Comparison of ENCODE assay signal across 2 cellular contexts in the genomic region with DNA sequence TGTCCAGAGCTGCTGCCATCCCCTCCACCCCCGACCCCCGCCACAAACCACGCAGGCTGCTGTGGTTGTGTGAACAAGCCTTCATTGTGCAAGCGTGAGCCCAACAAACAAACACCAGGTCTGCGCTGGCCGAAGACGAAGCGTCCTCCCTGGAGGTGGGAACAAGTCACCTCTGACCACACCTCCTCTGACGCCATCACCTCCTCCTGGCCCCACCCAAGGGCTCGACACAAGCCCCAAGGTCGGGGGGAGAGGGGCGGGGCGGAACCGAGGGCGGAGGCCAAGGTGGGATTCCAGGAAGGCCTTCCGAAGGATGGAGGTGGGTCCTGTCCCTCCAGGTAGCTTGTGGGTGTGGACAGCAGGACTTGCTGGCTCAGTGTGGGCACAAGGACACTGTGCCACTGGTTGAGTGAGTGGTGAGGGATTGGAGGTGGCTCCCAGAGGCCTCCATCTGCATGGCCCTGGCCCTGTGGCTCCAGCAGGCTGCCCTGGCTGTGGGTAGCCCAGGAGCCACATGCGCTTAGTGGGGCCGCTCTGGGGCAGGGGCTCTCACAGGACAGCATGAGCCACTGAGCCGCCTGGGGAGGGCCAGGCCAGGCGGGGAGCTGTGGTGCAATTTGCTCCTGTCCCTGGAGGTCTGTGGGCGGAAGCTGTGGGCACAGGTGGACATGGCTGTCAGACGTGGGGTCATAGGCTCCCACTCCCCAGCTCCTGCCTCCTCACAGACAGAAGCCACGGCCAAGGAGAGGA.
TF ChIP-seq lines count a peak whose summit lies in the region.

No MANE protein-coding gene starts in this region.

TF ChIP-seq in SK-N-SH, 30 proteins besides CTCF, POLR2A, EP300 and RAD21:
- TF ChIP-seq CHD2 (IDR thresholded peaks at IDR 0.05; ENCODE audit: low read length, partially characterized antibody): no peak
- TF ChIP-seq, protein P1, sequence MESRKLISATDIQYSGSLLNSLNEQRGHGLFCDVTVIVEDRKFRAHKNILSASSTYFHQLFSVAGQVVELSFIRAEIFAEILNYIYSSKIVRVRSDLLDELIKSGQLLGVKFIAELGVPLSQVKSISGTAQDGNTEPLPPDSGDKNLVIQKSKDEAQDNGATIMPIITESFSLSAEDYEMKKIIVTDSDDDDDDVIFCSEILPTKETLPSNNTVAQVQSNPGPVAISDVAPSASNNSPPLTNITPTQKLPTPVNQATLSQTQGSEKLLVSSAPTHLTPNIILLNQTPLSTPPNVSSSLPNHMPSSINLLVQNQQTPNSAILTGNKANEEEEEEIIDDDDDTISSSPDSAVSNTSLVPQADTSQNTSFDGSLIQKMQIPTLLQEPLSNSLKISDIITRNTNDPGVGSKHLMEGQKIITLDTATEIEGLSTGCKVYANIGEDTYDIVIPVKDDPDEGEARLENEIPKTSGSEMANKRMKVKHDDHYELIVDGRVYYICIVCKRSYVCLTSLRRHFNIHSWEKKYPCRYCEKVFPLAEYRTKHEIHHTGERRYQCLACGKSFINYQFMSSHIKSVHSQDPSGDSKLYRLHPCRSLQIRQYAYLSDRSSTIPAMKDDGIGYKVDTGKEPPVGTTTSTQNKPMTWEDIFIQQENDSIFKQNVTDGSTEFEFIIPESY (IDR thresholded peaks at IDR 0.05; ENCODE audit: borderline replicate concordance, low read depth): no peak
- TF ChIP-seq, protein P2, sequence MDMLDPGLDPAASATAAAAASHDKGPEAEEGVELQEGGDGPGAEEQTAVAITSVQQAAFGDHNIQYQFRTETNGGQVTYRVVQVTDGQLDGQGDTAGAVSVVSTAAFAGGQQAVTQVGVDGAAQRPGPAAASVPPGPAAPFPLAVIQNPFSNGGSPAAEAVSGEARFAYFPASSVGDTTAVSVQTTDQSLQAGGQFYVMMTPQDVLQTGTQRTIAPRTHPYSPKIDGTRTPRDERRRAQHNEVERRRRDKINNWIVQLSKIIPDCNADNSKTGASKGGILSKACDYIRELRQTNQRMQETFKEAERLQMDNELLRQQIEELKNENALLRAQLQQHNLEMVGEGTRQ (IDR thresholded peaks at IDR 0.05; ENCODE audit: borderline replicate concordance, low read depth, low read length): no peak
- no peak for TF ChIP-seq ELF1 (IDR thresholded peaks at IDR 0.05)
- TF ChIP-seq NFIC (IDR thresholded peaks at IDR 0.05; ENCODE audit: borderline replicate concordance): no peak
- no peak for TF ChIP-seq NRF1 (IDR thresholded peaks at IDR 0.05; ENCODE audit: low read depth, low read length)
- TF ChIP-seq EZH2phosphoT487 (IDR thresholded peaks at IDR 0.05; ENCODE audit: borderline replicate concordance, low read depth): no peak
- TF ChIP-seq POLR2AphosphoS5 (IDR thresholded peaks at IDR 0.05; ENCODE audit: low read depth, low read length): no peak
- no peak for TF ChIP-seq MXI1 (IDR thresholded peaks at IDR 0.05; ENCODE audit: low read depth, low read length)
- TF ChIP-seq RCOR1 (IDR thresholded peaks at IDR 0.05; ENCODE audit: low read length): no peak
- TF ChIP-seq, protein P3, sequence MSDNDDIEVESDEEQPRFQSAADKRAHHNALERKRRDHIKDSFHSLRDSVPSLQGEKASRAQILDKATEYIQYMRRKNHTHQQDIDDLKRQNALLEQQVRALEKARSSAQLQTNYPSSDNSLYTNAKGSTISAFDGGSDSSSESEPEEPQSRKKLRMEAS (IDR thresholded peaks at IDR 0.05; ENCODE audit: low read depth): no peak
- no peak for TF ChIP-seq FOSL2 (IDR thresholded peaks at IDR 0.05; ENCODE audit: borderline replicate concordance, low read depth)
- TF ChIP-seq, protein P4, sequence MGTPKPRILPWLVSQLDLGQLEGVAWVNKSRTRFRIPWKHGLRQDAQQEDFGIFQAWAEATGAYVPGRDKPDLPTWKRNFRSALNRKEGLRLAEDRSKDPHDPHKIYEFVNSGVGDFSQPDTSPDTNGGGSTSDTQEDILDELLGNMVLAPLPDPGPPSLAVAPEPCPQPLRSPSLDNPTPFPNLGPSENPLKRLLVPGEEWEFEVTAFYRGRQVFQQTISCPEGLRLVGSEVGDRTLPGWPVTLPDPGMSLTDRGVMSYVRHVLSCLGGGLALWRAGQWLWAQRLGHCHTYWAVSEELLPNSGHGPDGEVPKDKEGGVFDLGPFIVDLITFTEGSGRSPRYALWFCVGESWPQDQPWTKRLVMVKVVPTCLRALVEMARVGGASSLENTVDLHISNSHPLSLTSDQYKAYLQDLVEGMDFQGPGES (IDR thresholded peaks at IDR 0.05; ENCODE audit: low read depth, low read length): no peak
- no peak for TF ChIP-seq FOXJ3 (CRISPR knock-in tag; IDR thresholded peaks at IDR 0.05)
- no peak for TF ChIP-seq GABPA (IDR thresholded peaks at IDR 0.05; ENCODE audit: low read depth)
- TF ChIP-seq YY1 (IDR thresholded peaks at IDR 0.05; ENCODE audit: low read depth): no peak
- no peak for TF ChIP-seq TAF1 (IDR thresholded peaks at IDR 0.05; ENCODE audit: borderline replicate concordance, low read depth, low read length)
- TF ChIP-seq, protein P5, sequence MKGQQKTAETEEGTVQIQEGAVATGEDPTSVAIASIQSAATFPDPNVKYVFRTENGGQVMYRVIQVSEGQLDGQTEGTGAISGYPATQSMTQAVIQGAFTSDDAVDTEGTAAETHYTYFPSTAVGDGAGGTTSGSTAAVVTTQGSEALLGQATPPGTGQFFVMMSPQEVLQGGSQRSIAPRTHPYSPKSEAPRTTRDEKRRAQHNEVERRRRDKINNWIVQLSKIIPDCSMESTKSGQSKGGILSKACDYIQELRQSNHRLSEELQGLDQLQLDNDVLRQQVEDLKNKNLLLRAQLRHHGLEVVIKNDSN (IDR thresholded peaks at IDR 0.05; ENCODE audit: borderline replicate concordance, low read depth): no peak
- TF ChIP-seq MEF2A (IDR thresholded peaks at IDR 0.05; ENCODE audit: borderline replicate concordance, low read depth): no peak
- TF ChIP-seq, protein P6, sequence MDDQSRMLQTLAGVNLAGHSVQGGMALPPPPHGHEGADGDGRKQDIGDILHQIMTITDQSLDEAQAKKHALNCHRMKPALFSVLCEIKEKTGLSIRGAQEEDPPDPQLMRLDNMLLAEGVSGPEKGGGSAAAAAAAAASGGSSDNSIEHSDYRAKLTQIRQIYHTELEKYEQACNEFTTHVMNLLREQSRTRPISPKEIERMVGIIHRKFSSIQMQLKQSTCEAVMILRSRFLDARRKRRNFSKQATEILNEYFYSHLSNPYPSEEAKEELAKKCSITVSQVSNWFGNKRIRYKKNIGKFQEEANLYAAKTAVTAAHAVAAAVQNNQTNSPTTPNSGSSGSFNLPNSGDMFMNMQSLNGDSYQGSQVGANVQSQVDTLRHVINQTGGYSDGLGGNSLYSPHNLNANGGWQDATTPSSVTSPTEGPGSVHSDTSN (IDR thresholded peaks at IDR 0.05): no peak

TF ChIP-seq in SK-N-SH treated with all-trans-retinoic acid at 6 μM for 48 hours, 23 proteins besides CTCF, POLR2A, EP300 and RAD21:
- TF ChIP-seq ZC3H10 (CRISPR knock-in tag; IDR thresholded peaks at IDR 0.05) (no peak), BACH2 (CRISPR knock-in tag; IDR thresholded peaks at IDR 0.05; ENCODE audit: borderline replicate concordance) (no peak), ZNF70 (CRISPR knock-in tag; IDR thresholded peaks at IDR 0.05) (no peak)
